1 cellular context compared by ENCODE assay signal in genomic region chr7:2082357-2083038, GRCh38.
TF ChIP-seq lines count a peak whose summit lies in the region.

No MANE protein-coding gene starts in this region.

TF ChIP-seq in IMR-90, 13 proteins besides CTCF, POLR2A, EP300 and RAD21 (continued from another document):
- TF ChIP-seq CEBPB (IDR thresholded peaks at IDR 0.05; ENCODE audit: low read depth, low read length) (no peak), FOS (IDR thresholded peaks at IDR 0.05; ENCODE audit: low read depth, low read length) (peak; percentile 50), BHLHE40 (IDR thresholded peaks at IDR 0.05; ENCODE audit: low read depth, low read length) (peak; percentile 10; the same call in 1 of the 2 replicates), SMC3 (IDR thresholded peaks at IDR 0.05; ENCODE audit: low read depth, low read length) (peak; percentile 20; the same call in 1 of the 2 replicates), RCOR1 (IDR thresholded peaks at IDR 0.05; ENCODE audit: insufficient replicate concordance, low read length) (no peak)
TF ChIP-seq in IMR-90: peak in this region for 7.
